Comparison of ENCODE assay signal across 8 cellular contexts in the genomic region with DNA sequence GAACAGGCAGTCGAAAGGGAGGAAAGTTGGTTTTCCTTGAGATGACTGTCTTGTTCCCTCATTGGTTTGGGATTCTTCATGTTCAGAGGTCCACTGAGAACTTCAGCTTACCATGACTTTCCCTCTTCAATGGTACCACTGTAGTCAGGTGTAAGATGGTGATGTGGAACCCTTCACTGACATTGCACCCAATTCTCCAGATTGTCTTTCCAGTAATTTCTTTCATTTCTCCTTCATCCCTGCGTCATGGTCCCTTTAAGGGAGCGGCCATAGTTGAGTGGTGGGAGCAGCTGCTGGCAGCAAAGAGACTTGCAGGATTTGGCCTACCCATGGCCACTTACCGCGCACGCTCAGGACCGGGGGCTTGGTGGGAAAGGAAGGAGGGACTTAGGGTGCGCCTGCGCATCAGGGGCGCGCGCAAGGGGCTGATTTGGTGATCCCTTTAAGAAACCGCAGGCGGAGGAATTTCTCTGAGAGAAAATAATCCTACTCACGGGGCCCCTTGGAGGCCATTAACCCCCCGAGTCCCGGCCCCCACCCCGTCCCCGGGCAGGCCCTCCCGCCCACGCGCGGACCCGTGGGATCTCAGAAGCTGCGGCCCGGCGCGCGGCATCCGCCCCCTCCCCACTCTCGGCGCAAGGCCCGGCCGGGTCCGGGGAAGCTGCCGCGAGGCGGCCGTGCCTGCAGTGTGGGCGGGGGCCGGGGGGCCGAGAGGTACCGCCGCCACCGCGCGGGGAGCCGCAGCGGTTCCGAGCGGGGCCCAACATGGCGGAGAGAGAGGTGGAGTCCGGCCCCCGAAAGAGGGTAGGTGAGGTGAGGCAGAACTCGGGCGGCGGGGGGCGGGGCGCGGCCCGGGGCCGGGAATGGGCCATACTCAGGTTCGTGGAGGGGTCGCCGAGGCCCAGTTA. TPM values are rescaled to one million over a fixed set of nuclear protein-coding genes. Genes with fewer than 3 reads are reported as not detected.
DNase-seq lines count a peak whose midpoint lies in the region; TF ChIP-seq lines count a peak whose summit lies in the region.

A gene (plus strand): TSS at position 428 of the 908 bp plus-strand sequence. CDS start 338 bp downstream, at position 766.

- WGBS in stomach, 5 donors = 2% methylated on average over 40 to 65 of the region's 65 CpGs

- no peak; the same call in 1 of the 2 replicates for TF ChIP-seq CTCF in Loucy (conservative IDR thresholded peaks at IDR 0.05; ENCODE audit: low read length)
- peak; percentile 7 for TF ChIP-seq CTCF in fibroblast of villous mesenchyme (IDR thresholded peaks at IDR 0.05; ENCODE audit: insufficient read depth, low read depth, low read length)
- TF ChIP-seq CTCF in neural cell (IDR thresholded peaks at IDR 0.05; ENCODE audit: poor library complexity, severe bottlenecking) = peak; percentile 65
- peak in 1 of 7 experiments; percentile 27 for TF ChIP-seq CTCF in stomach (IDR thresholded peaks at IDR 0.05)

- H3K4me1 ChIP-seq in Loucy (ENCODE audit: insufficient read depth, low read length, poor library complexity, severe bottlenecking) = peaks cover 47% of the 10 kb centered on the region
- peaks cover 12 to 54% (median 34%) of the 10 kb centered on the region in 4 donors for H3K4me1 ChIP-seq in stomach

- TF ChIP-seq RAD21 in neural cell (conservative IDR thresholded peaks at IDR 0.05) = peak; percentile 41

- no peaks in the 10 kb centered on the region for H3K27me3 ChIP-seq in Loucy (ENCODE audit: insufficient read depth, low read length, poor library complexity, severe bottlenecking)
- H3K27me3 ChIP-seq in neural cell (ENCODE audit: insufficient read depth, low read depth, low read length) = no peaks in the 10 kb centered on the region
- H3K27me3 ChIP-seq in stomach = no peaks in the 10 kb centered on the region

- no peaks in the 10 kb centered on the region for H3K9me2 ChIP-seq in Loucy (replicated peaks; ENCODE audit: low read depth, low read length)
- no peaks in the 10 kb centered on the region for H3K9me2 ChIP-seq in neural cell (ENCODE audit: insufficient read depth, low read length)

- no peak for TF ChIP-seq POLR2A in stomach (IDR thresholded peaks at IDR 0.05)

- TF ChIP-seq EP300 in neural cell (conservative IDR thresholded peaks at IDR 0.05; ENCODE audit: poor library complexity, severe bottlenecking) = peak; percentile 56
- no peak for TF ChIP-seq EP300 in stomach (IDR thresholded peaks at IDR 0.05)

- peak within 1 kb of the TSS; percentile 93 for H3K4me3 ChIP-seq in Loucy (ENCODE audit: low read length, poor library complexity, severe bottlenecking)
- peak within 1 kb of the TSS; percentile 94 for H3K4me3 ChIP-seq in fibroblast of villous mesenchyme (ENCODE audit: low read depth, low read length)
- peak within 1 kb of the TSS; percentile 82 for H3K4me3 ChIP-seq in neural cell (ENCODE audit: low read length)
- peak within 1 kb of the TSS; percentile 80 to 98 (median 95) for H3K4me3 ChIP-seq in stomach

- no peaks in the 10 kb centered on the region for H3K9me3 ChIP-seq in Loucy (ENCODE audit: insufficient read depth, low read depth, low read length)
- no peaks in the 10 kb centered on the region for H3K9me3 ChIP-seq in neural cell (ENCODE audit: low read length)
- no peaks in the 10 kb centered on the region for H3K9me3 ChIP-seq in stomach

- H3K4me2 ChIP-seq in Loucy (ENCODE audit: low read depth, low read length, poor library complexity, severe bottlenecking) = peak within 1 kb of the TSS; percentile 91
- peak within 1 kb of the TSS; percentile 77 for H3K4me2 ChIP-seq in neural cell (ENCODE audit: low read length)

- H3K79me2 ChIP-seq in Loucy (ENCODE audit: insufficient read depth, low read length) (peaks cover 50% of the 10 kb centered on the region), neural cell (replicated peaks; ENCODE audit: insufficient read depth, low read length) (peaks cover 47% of the 10 kb centered on the region)

- H4K20me1 ChIP-seq in Loucy (ENCODE audit: insufficient read depth, low read length, poor library complexity, severe bottlenecking) (peaks cover 40% of the 10 kb centered on the region), neural cell (ENCODE audit: insufficient read depth) (no peaks in the 10 kb centered on the region)

- DNase-seq in EH (ENCODE audit: low read depth) = peak; percentile 98
- DNase-seq in GOT3 (lab: John Stamatoyannopoulos, UW) = peak; percentile 70
- DNase-seq in SIG-M5 (lab: John Stamatoyannopoulos, UW) = peak; percentile 58
- DNase-seq in activated gamma-delta T cell (lab: John Stamatoyannopoulos, UW) = peak; percentile 67
- peak; percentile 99 for DNase-seq in fibroblast of villous mesenchyme (ENCODE audit: low read depth)
- peak; percentile 92 for DNase-seq in stomach

- H3K27ac ChIP-seq in neural cell (ENCODE audit: low read length) = peak within 1 kb of the TSS; percentile 68
- H3K27ac ChIP-seq in stomach = peak within 1 kb of the TSS; percentile 91 to 96 (median 94)

- intact Hi-C loops in stomach (cut with DNase I; ENCODE audit: low total_unique reads) = no loop called here

- H3K9ac ChIP-seq in Loucy (ENCODE audit: low read depth, low read length, poor library complexity, severe bottlenecking) (peak within 1 kb of the TSS; percentile 85), neural cell (ENCODE audit: low read length) (peak within 1 kb of the TSS; percentile 90)

- H3F3A ChIP-seq in Loucy (ENCODE audit: low read depth) = no peaks in the 10 kb centered on the region
- H3F3A ChIP-seq in neural cell (ENCODE audit: insufficient read depth, low read length, poor library complexity, severe bottlenecking) = no peaks in the 10 kb centered on the region

- H3K36me3 ChIP-seq in Loucy (ENCODE audit: insufficient read depth, low read length) = no peaks in the 10 kb centered on the region
- no peaks in the 10 kb centered on the region for H3K36me3 ChIP-seq in neural cell (ENCODE audit: insufficient read depth, low read length)
- no peaks in the 10 kb centered on the region for H3K36me3 ChIP-seq in stomach

- peak within 1 kb of the TSS; percentile 94 for H2AFZ ChIP-seq in Loucy (ENCODE audit: low read length)
- H2AFZ ChIP-seq in neural cell (ENCODE audit: low read depth, low read length) = peak within 1 kb of the TSS; percentile 86

TF ChIP-seq in neural cell, 6 proteins besides CTCF, POLR2A, EP300 and RAD21:
- TF ChIP-seq POLR2AphosphoS5 (IDR thresholded peaks at IDR 0.05) (peak; percentile 53), EZH2 (IDR thresholded peaks at IDR 0.05; ENCODE audit: borderline replicate concordance, insufficient read depth, low read length, poor library complexity, severe bottlenecking) (no peak), SMC3 (conservative IDR thresholded peaks at IDR 0.05; ENCODE audit: poor library complexity) (peak; percentile 39), MXI1 (conservative IDR thresholded peaks at IDR 0.05; ENCODE audit: poor library complexity, severe bottlenecking) (peak; percentile 65), TAF1 (IDR thresholded peaks at IDR 0.05; ENCODE audit: low read depth) (peak; percentile 34)
- TF ChIP-seq, protein P1, sequence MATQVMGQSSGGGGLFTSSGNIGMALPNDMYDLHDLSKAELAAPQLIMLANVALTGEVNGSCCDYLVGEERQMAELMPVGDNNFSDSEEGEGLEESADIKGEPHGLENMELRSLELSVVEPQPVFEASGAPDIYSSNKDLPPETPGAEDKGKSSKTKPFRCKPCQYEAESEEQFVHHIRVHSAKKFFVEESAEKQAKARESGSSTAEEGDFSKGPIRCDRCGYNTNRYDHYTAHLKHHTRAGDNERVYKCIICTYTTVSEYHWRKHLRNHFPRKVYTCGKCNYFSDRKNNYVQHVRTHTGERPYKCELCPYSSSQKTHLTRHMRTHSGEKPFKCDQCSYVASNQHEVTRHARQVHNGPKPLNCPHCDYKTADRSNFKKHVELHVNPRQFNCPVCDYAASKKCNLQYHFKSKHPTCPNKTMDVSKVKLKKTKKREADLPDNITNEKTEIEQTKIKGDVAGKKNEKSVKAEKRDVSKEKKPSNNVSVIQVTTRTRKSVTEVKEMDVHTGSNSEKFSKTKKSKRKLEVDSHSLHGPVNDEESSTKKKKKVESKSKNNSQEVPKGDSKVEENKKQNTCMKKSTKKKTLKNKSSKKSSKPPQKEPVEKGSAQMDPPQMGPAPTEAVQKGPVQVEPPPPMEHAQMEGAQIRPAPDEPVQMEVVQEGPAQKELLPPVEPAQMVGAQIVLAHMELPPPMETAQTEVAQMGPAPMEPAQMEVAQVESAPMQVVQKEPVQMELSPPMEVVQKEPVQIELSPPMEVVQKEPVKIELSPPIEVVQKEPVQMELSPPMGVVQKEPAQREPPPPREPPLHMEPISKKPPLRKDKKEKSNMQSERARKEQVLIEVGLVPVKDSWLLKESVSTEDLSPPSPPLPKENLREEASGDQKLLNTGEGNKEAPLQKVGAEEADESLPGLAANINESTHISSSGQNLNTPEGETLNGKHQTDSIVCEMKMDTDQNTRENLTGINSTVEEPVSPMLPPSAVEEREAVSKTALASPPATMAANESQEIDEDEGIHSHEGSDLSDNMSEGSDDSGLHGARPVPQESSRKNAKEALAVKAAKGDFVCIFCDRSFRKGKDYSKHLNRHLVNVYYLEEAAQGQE (IDR thresholded peaks at IDR 0.05; ENCODE audit: borderline replicate concordance) = no peak
TF ChIP-seq in neural cell: peak in this region for 4.

RNA-seq across cellular contexts. Expression of the gene that starts here (rescaled TPM):
- total RNA-seq in fibroblast of villous mesenchyme = 42.8 and 59.6 TPM in 2 replicates
- polyA plus RNA-seq in neural cell = 36.1 and 39.5 TPM in 2 replicates
- polyA minus RNA-seq in neural cell = 126 and 131 TPM in 2 replicates
- total RNA-seq in stomach = 100 to 1,000 TPM in 1 of 5 donors, 10 to 100 TPM in 4; 19.3 to 104 (median 33.6) TPM
- polyA plus RNA-seq in stomach = 10 to 100 TPM in 1 of 3 donors, 1 to 10 TPM in 2; 8.8 to 13.9 (median 9.8) TPM

Comparison
In these comparisons a context has a peak if more than half of its experiments do, and no peak if none do; other contexts are left out.
1. Peak in every context shown above with its lines: DNase-seq, H3K4me3 ChIP-seq and H3K27ac ChIP-seq.